Comparison of ENCODE assay signal across 8 cellular contexts in genomic region chr6:118893882-118894424, GRCh38. TPM values are rescaled to one million over a fixed set of nuclear protein-coding genes. Genes with fewer than 3 reads are reported as not detected.
DNase-seq lines count a peak whose midpoint lies in the region; ATAC-seq lines count a peak whose summit lies in the region.

Gene ASF1A, plus strand, starts transcription at chr6:118894152. Its CDS starts 262 bp downstream, at chr6:118894414.

- ATAC-seq in GM19372 (IDR thresholded peaks at IDR 0.05; ENCODE audit: low read depth, unreplicated experiment) (peak; percentile 59), HG03558 (IDR thresholded peaks at IDR 0.05; ENCODE audit: extremely low read depth, unreplicated experiment) (peak; percentile 51), left lobe of liver (peak; percentile 87)

- peak; percentile 97 for DNase-seq in CD1c-positive myeloid dendritic cell (ENCODE audit: extremely low spot score)
- DNase-seq in NCI-H748 (lab: John Stamatoyannopoulos, UW; ENCODE audit: unreplicated experiment), result peak; percentile 99
- DNase-seq in activated CD4-positive, alpha-beta T cell treated with anti-CD3 and anti-CD28 coated beads, Interleukin-2, amount 50 U/mL, for 1 hour, result peak; percentile 93
- DNase-seq in dedifferentiated amniotic fluid mesenchymal stem cell (ENCODE audit: extremely low spot score), result peak; percentile 99
- peak; percentile 99 for DNase-seq in left lobe of liver (ENCODE audit: low spot score)
- peak; percentile 94 for DNase-seq in stimulated activated CD4-positive, alpha-beta T cell treated with anti-CD3 and anti-CD28 coated beads, Interleukin-2, amount 100 ng/mL, for 48 hours

RNA-seq across cellular contexts. Expression of gene ASF1A, which starts in this region (rescaled TPM):
- 10.2 TPM for total RNA-seq in left lobe of liver

Comparison
In these comparisons a context has a peak if more than half of its experiments do, and no peak if none do; other contexts are left out.
1. Peak in every context shown above with its lines: DNase-seq and ATAC-seq.